ENCODE assay signal across 8 cellular contexts in genomic region chr6:18386302-18386976, GRCh38. TPM values are rescaled to one million over a fixed set of nuclear protein-coding genes. Genes with fewer than 3 reads are reported as not detected.
A peak's percentile ranks its signal among the peaks of the same experiment; 100 is the strongest.
DNase-seq lines count a peak whose midpoint lies in the region; ATAC-seq and TF ChIP-seq lines count a peak whose summit lies in the region.

No MANE protein-coding gene starts in this region.

- H2BK15ac ChIP-seq in mesendoderm (replicated peaks; ENCODE audit: low read depth): no peak overlapping the region

- no peaks in the 10 kb centered on the region for H3K4me1 ChIP-seq in mesendoderm (ENCODE audit: control insufficient read depth, low read depth, low read length)

- H3K4me3 ChIP-seq in choroid plexus epithelial cell (ENCODE audit: low read depth, low read length) (no peak overlapping the region), mesendoderm (ENCODE audit: low read length) (no peak overlapping the region)

- no peak overlapping the region for H3K18ac ChIP-seq in mesendoderm (ENCODE audit: low read length)

- no peaks in the 10 kb centered on the region for H3K27me3 Mint-ChIP-seq in stimulated activated naive CD8-positive, alpha-beta T cell treated with anti-CD3 and anti-CD28 coated beads, Interleukin-15, Interleukin-2, amounts not matched to agents 100 ng/mL and 50 ng/mL, for 24 hours

- DNase-seq in stimulated activated naive CD8-positive, alpha-beta T cell treated with anti-CD3 and anti-CD28 coated beads, Interleukin-15, Interleukin-2, amounts not matched to agents 100 U/mL and 50 U/mL, for 24 hours: no peak
- DNase-seq in choroid plexus epithelial cell (ENCODE audit: low read depth) (peak; percentile 23), mesendoderm (peak; percentile 39), GM13977 (ENCODE audit: low spot score) (no peak), NCI-H524 treated with DMSO at 0.1 percent for 48 hours (lab: John Stamatoyannopoulos, UW) (no peak)

- H3K4me1 Mint-ChIP-seq in stimulated activated naive CD8-positive, alpha-beta T cell treated with anti-CD3 and anti-CD28 coated beads, Interleukin-15, Interleukin-2, amounts not matched to agents 100 ng/mL and 50 ng/mL, for 24 hours (ENCODE audit: low read depth): peaks cover 41% of the 10 kb centered on the region

- WGBS in mesendoderm (ENCODE audit: extremely low coverage, insufficient coverage, low lambda C conversion rate): no CpG with 5 or more reads among the region's 6 CpGs

- H4K8ac ChIP-seq in mesendoderm (ENCODE audit: low read depth, low read length): no peak overlapping the region

- no peak overlapping the region for H3K56ac ChIP-seq in mesendoderm (ENCODE audit: low read length)

- H3K27me3 ChIP-seq in mesendoderm (ENCODE audit: insufficient read depth, low read length, poor library complexity): no peaks in the 10 kb centered on the region

- no peak overlapping the region for H2BK120ac ChIP-seq in mesendoderm (ENCODE audit: low read depth, low read length)

- H3K23ac ChIP-seq in mesendoderm (ENCODE audit: low read length): no peak overlapping the region

- no peak overlapping the region for H3K27ac ChIP-seq in mesendoderm (ENCODE audit: low read depth, low read length)

- no peak overlapping the region for H3K9ac ChIP-seq in mesendoderm (ENCODE audit: low read length)

- peak overlapping the region; percentile 56 for H3K27ac Mint-ChIP-seq in stimulated activated naive CD8-positive, alpha-beta T cell treated with anti-CD3 and anti-CD28 coated beads, Interleukin-15, Interleukin-2, amounts not matched to agents 100 ng/mL and 50 ng/mL, for 24 hours

- no peak overlapping the region for H3K4ac ChIP-seq in mesendoderm (ENCODE audit: low read depth, low read length)

- no peak for ATAC-seq in stimulated activated naive CD8-positive, alpha-beta T cell treated with anti-CD3 and anti-CD28 coated beads, Interleukin-15, Interleukin-2, amounts not matched to agents 100 U/mL and 50 U/mL, for 24 hours
- ATAC-seq in HG03457 (IDR thresholded peaks at IDR 0.05; ENCODE audit: unreplicated experiment): no peak
- ATAC-seq in GM18873 (IDR thresholded peaks at IDR 0.05; ENCODE audit: low FRiP score, unreplicated experiment): no peak

- no peaks in the 10 kb centered on the region for H3K79me1 ChIP-seq in mesendoderm (ENCODE audit: low read length)

- peak overlapping the region; percentile 97 for H3K4me3 Mint-ChIP-seq in stimulated activated naive CD8-positive, alpha-beta T cell treated with anti-CD3 and anti-CD28 coated beads, Interleukin-15, Interleukin-2, amounts not matched to agents 100 ng/mL and 50 ng/mL, for 24 hours

- peaks cover 4% of the 10 kb centered on the region for H3K36me3 Mint-ChIP-seq in stimulated activated naive CD8-positive, alpha-beta T cell treated with anti-CD3 and anti-CD28 coated beads, Interleukin-15, Interleukin-2, amounts not matched to agents 100 ng/mL and 50 ng/mL, for 24 hours (ENCODE audit: low read depth)

- no peaks in the 10 kb centered on the region for H3K9me3 Mint-ChIP-seq in stimulated activated naive CD8-positive, alpha-beta T cell treated with anti-CD3 and anti-CD28 coated beads, Interleukin-15, Interleukin-2, amounts not matched to agents 100 ng/mL and 50 ng/mL, for 24 hours

- H2BK5ac ChIP-seq in mesendoderm (ENCODE audit: low read length): no peak overlapping the region

- no peak overlapping the region for H4K5ac ChIP-seq in mesendoderm (ENCODE audit: low read length)

- no peaks in the 10 kb centered on the region for H3K79me2 ChIP-seq in mesendoderm (ENCODE audit: control insufficient read depth, insufficient read depth, low read length)

- in situ Hi-C loops in GM13977 (cut with MboI; ENCODE audit: low pct_unique_long_range_greater_than_20kb, low sequenced_read_pairs, unreplicated experiment): no loop called here

- no peak overlapping the region for H2AK5ac ChIP-seq in mesendoderm (ENCODE audit: low read length)

- TF ChIP-seq CTCF in choroid plexus epithelial cell (conservative IDR thresholded peaks at IDR 0.05; ENCODE audit: low read depth, low read length): no peak
- no peak for TF ChIP-seq CTCF in GM13977 (IDR thresholded peaks at IDR 0.05; ENCODE audit: extremely low read depth, insufficient read depth, missing control alignments)

- H3K4me2 ChIP-seq in mesendoderm (ENCODE audit: low read length): no peak overlapping the region

- no peaks in the 10 kb centered on the region for H3K36me3 ChIP-seq in mesendoderm (ENCODE audit: control insufficient read depth, insufficient read depth, low read length)

RNA-seq across cellular contexts. Expression of gene RNF144B, which starts 0.7 kb away (rescaled TPM):
- 2.4 TPM for polyA plus RNA-seq in mesendoderm (2013, experiment 1 of 2)
- polyA plus RNA-seq in mesendoderm (2013, experiment 2 of 2): 2.6 TPM

Comparison
In these comparisons a context has a peak if more than half of its experiments do, and no peak if none do; other contexts are left out.
1. DNase-seq: peak in choroid plexus epithelial cell (single experiment) and mesendoderm (single experiment); none in stimulated activated naive CD8-positive, alpha-beta T cell treated with anti-CD3 and anti-CD28 coated beads, Interleukin-15, Interleukin-2, amounts not matched to agents 100 U/mL and 50 U/mL, for 24 hours (single experiment), GM13977 (single experiment) and NCI-H524 treated with DMSO at 0.1 percent for 48 hours (single experiment).